ENCODE assay signal across 8 cellular contexts in genomic region chr4:10006236-10006603, GRCh38. TPM values are rescaled to one million over a fixed set of nuclear protein-coding genes. Genes with fewer than 3 reads are reported as not detected.
DNase-seq lines count a peak whose midpoint lies in the region; ATAC-seq lines count a peak whose summit lies in the region.

No MANE protein-coding gene starts in this region.

- H3K36me3 ChIP-seq in ACC112 (ENCODE audit: insufficient read depth, low read length) (no peaks in the 10 kb centered on the region), muscle layer of duodenum (ENCODE audit: control insufficient read depth in 1 of 2, insufficient read depth in 2 of 2, low read length in 2 of 2) (no peaks in the 10 kb centered on the region)

- intact Hi-C loops in posterior vena cava (cut with DNase I) = no loop called here

- peak overlapping the region; percentile 43 for H2AFZ ChIP-seq in ACC112 (ENCODE audit: low read length, unreplicated experiment)

- no peaks in the 10 kb centered on the region for H3K9me3 ChIP-seq in muscle layer of duodenum (ENCODE audit: control insufficient read depth in 1 of 2, low read length in 2 of 2)

- DNase-seq in NCI-H2029 treated with DMSO at 0.1 percent for 48 hours (lab: John Stamatoyannopoulos, UW) (peak; percentile 74), dermis microvascular lymphatic vessel endothelial cell (ENCODE audit: low read depth in 2 of 2) (peak; percentile 58 to 91), DMS114 treated with DMSO at 0.1 percent for 48 hours (lab: John Stamatoyannopoulos, UW; ENCODE audit: unreplicated experiment) (no peak), posterior vena cava (ENCODE audit: low spot score) (no peak), HCEC 1CT (no peak)

- ATAC-seq in GM19455 (IDR thresholded peaks at IDR 0.05; ENCODE audit: unreplicated experiment) = peak; percentile 31

- H3K4me3 ChIP-seq in ACC112 (ENCODE audit: low read depth, low read length) (peak overlapping the region; percentile 26; the same call in 1 of the 2 replicates), muscle layer of duodenum (ENCODE audit: low read depth in 1 of 2, low read length in 2 of 2) (no peak overlapping the region)

- no peaks in the 10 kb centered on the region for H3K79me2 ChIP-seq in ACC112 (ENCODE audit: control insufficient read depth, insufficient read depth, low read length, unreplicated experiment)

- H3K4me1 ChIP-seq in ACC112 (ENCODE audit: control insufficient read depth, insufficient read depth, low read length, unreplicated experiment) (peaks cover 33% of the 10 kb centered on the region), muscle layer of duodenum (ENCODE audit: control insufficient read depth in 1 of 2, insufficient read depth in 2 of 2, low read length in 2 of 2) (peaks cover 29% of the 10 kb centered on the region in 2 donors)

- H3K27me3 ChIP-seq in ACC112 (ENCODE audit: insufficient read depth, low read length) = no peaks in the 10 kb centered on the region
- H3K27me3 ChIP-seq in muscle layer of duodenum (ENCODE audit: low read depth, low read length) = no peaks in the 10 kb centered on the region

- H3K27ac ChIP-seq in ACC112 (ENCODE audit: low read depth, low read length) (peak overlapping the region; percentile 77), muscle layer of duodenum (ENCODE audit: low read length) (peak overlapping the region; percentile 48)

RNA-seq across cellular contexts. Expression of gene SLC2A9, which starts 15.1 kb away (rescaled TPM):
- total RNA-seq in dermis microvascular lymphatic vessel endothelial cell (0.90 and 1.1 TPM in 2 replicates), posterior vena cava (10 to 100 TPM in 1 of 2 donors, 1 to 10 TPM in 1; 8.4 to 10.3 TPM)

Comparison
In these comparisons a context has a peak if more than half of its experiments do, and no peak if none do; other contexts are left out.
1. DNase-seq: peak in NCI-H2029 treated with DMSO at 0.1 percent for 48 hours (single experiment) and dermis microvascular lymphatic vessel endothelial cell (2 of 2); none in DMS114 treated with DMSO at 0.1 percent for 48 hours (single experiment), posterior vena cava (single experiment) and HCEC 1CT (single experiment).